Comparison of ENCODE assay signal across 13 cellular contexts in the genomic region with DNA sequence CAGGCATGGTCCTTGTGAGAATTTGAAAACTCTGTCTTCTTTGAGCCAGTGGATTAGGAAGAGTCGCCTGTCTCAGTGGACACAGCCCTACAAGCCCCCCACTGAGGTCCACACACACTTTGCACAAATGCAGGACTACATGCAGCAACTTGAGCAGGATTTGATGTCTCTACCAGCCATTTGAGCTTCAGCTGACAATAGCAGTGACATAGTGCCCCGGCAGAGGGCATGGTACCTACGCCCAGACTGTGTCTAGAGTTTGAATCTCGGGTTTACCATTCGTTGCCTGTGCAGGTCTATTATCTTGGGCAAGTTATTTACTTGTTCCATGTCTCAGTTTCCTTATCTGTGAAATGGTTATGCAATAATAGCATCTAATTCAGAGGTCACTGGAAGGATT.
DNase-seq lines count a peak whose midpoint lies in the region; ATAC-seq and TF ChIP-seq lines count a peak whose summit lies in the region.
"Had no signal": no experiment of that assay in that cellular context is flagged by ENCODE, and none has a peak within 500 bp of the region (broad histone marks: within the 10 kb centered on the region; RNA-seq: fewer than 3 reads in every experiment).

No MANE protein-coding gene starts in this region.

- TF ChIP-seq CTCF in Calu3 (IDR thresholded peaks at IDR 0.05; ENCODE audit: unreplicated experiment) = peak; percentile 41
- peak; percentile 50 for TF ChIP-seq CTCF in OCI-LY1 (IDR thresholded peaks at IDR 0.05; ENCODE audit: low read length)

- H3K36me3 Mint-ChIP-seq in Calu3 (ENCODE audit: insufficient read depth, unreplicated experiment) = no peaks in the 10 kb centered on the region
- H3K36me3 Mint-ChIP-seq: stimulated activated memory B cell treated with anti-CD40 and anti-IgM and Interleukin-4, amounts not matched to agents 10 μg/mL and 1 μg/mL and 100 μg/mL, for 72 hours had no signal

- intact Hi-C loops in Calu3 (cut with micrococcal nuclease; ENCODE audit: unreplicated experiment) = loop anchor here (5.0 to 10.0 kb wide), 2 partner anchors 116 to 144 kb away; no protein-coding TSS in a partner anchor
- intact Hi-C loops in left cardiac atrium (cut with DNase I) = no loop called here

- no peaks in the 10 kb centered on the region for H3F3A ChIP-seq in OCI-LY1 (ENCODE audit: insufficient read depth, low read length)

- H3K4me1 ChIP-seq in OCI-LY1 (ENCODE audit: insufficient read depth, low read length, severe bottlenecking) = no peaks in the 10 kb centered on the region

- BruUV-seq in Calu3 (replicated peaks; lab: Mats Ljungman, UMichigan) = no TSS peak

- no peak overlapping the region for H3K27ac Mint-ChIP-seq in Calu3 (ENCODE audit: unreplicated experiment)
- H3K27ac Mint-ChIP-seq: stimulated activated memory B cell treated with anti-CD40 and anti-IgM and Interleukin-4, amounts not matched to agents 10 μg/mL and 1 μg/mL and 100 μg/mL, for 72 hours; T-helper 2 cell treated with Interferon-gamma antibody and Interleukin-4, amounts not matched to agents 5 μg/mL and 100 μg/mL, for 36 hours had no signal

- no peaks in the 10 kb centered on the region for H3K79me2 ChIP-seq in OCI-LY1 (ENCODE audit: insufficient read depth, low read length)

- H3K27me3 ChIP-seq in OCI-LY1 (ENCODE audit: insufficient read depth, low read length) = no peaks in the 10 kb centered on the region

- no peaks in the 10 kb centered on the region for H3K9me3 ChIP-seq in OCI-LY1 (ENCODE audit: low read length)

- H2AFZ ChIP-seq in OCI-LY1 (ENCODE audit: low read length) = no peak overlapping the region

- H4K20me1 ChIP-seq in OCI-LY1 (ENCODE audit: insufficient read depth, low read length) = no peaks in the 10 kb centered on the region

- H3K9ac ChIP-seq in OCI-LY1 (ENCODE audit: low read length) = no peak overlapping the region

- no peaks in the 10 kb centered on the region for H3K36me3 ChIP-seq in OCI-LY1 (ENCODE audit: insufficient read depth, low read length)

- DNase-seq in Calu3 (peak; percentile 37), A172 (ENCODE audit: low spot score) (no peak), NCI-H128 (lab: John Stamatoyannopoulos, UW; ENCODE audit: unreplicated experiment) (no peak), left cardiac atrium (no peak)
- DNase-seq: stimulated activated CD4-positive, alpha-beta T cell treated with anti-CD3 and anti-CD28 coated beads, Interleukin-2, amount 100 ng/mL, for 24 hours had no signal

- ATAC-seq in GM18870 (IDR thresholded peaks at IDR 0.05; ENCODE audit: unreplicated experiment) (peak; percentile 8), HG03095 (IDR thresholded peaks at IDR 0.05; ENCODE audit: unreplicated experiment) (peak; percentile 26), HG03565 (IDR thresholded peaks at IDR 0.05; ENCODE audit: unreplicated experiment) (no peak), left cardiac atrium (no peak)
- ATAC-seq: HCT116; stimulated activated memory B cell treated with anti-CD40 and anti-IgM and Interleukin-4, amounts not matched to agents 10 μg/mL and 1 μg/mL and 100 μg/mL, for 72 hours had no signal

- H3K27me3 Mint-ChIP-seq in Calu3 (ENCODE audit: unreplicated experiment) = no peaks in the 10 kb centered on the region
- H3K27me3 Mint-ChIP-seq: stimulated activated memory B cell treated with anti-CD40 and anti-IgM and Interleukin-4, amounts not matched to agents 10 μg/mL and 1 μg/mL and 100 μg/mL, for 72 hours had no signal

- CTCF ChIA-PET in Calu3 (lab: Charles Lee) = interaction anchor here (0.8 to 1.6 kb wide), 2 partner anchors 10 to 35 kb away, joined by 3 to 4 read pairs; no protein-coding TSS in a partner anchor

- no peak overlapping the region for H3K4me3 Mint-ChIP-seq in Calu3 (ENCODE audit: low read depth, unreplicated experiment)
- H3K4me3 Mint-ChIP-seq: stimulated activated memory B cell treated with anti-CD40 and anti-IgM and Interleukin-4, amounts not matched to agents 10 μg/mL and 1 μg/mL and 100 μg/mL, for 72 hours; T-helper 2 cell treated with Interferon-gamma antibody and Interleukin-4, amounts not matched to agents 5 μg/mL and 100 μg/mL, for 36 hours had no signal

- no peak overlapping the region for H3K4me3 ChIP-seq in OCI-LY1 (ENCODE audit: low read depth, low read length, poor library complexity, severe bottlenecking)
- H3K4me3 ChIP-seq: coronary artery had no signal

- no peak overlapping the region for H3K27ac ChIP-seq in OCI-LY1 (ENCODE audit: low read depth, low read length, poor library complexity, severe bottlenecking)
- H3K27ac ChIP-seq: coronary artery had no signal

- H3K9me2 ChIP-seq in OCI-LY1 (ENCODE audit: low read depth, low read length) = no peaks in the 10 kb centered on the region

- H3K4me2 ChIP-seq in OCI-LY1 (ENCODE audit: low read length) = no peak overlapping the region

- peaks cover 20% of the 10 kb centered on the region for H3K4me1 Mint-ChIP-seq in Calu3 (ENCODE audit: low read depth, unreplicated experiment)
- H3K4me1 Mint-ChIP-seq: stimulated activated memory B cell treated with anti-CD40 and anti-IgM and Interleukin-4, amounts not matched to agents 10 μg/mL and 1 μg/mL and 100 μg/mL, for 72 hours had no signal

- H3K9me3 Mint-ChIP-seq in Calu3 (ENCODE audit: low read depth, unreplicated experiment) = no peaks in the 10 kb centered on the region
- H3K9me3 Mint-ChIP-seq: stimulated activated memory B cell treated with anti-CD40 and anti-IgM and Interleukin-4, amounts not matched to agents 10 μg/mL and 1 μg/mL and 100 μg/mL, for 72 hours; T-helper 2 cell treated with Interferon-gamma antibody and Interleukin-4, amounts not matched to agents 5 μg/mL and 100 μg/mL, for 36 hours had no signal

Comparison
In these comparisons a context has a peak if more than half of its experiments do, and no peak if none do; other contexts are left out.
1. ATAC-seq: peak in GM18870 (single experiment) and HG03095 (single experiment); none in HG03565 (single experiment) and left cardiac atrium (0 of 2).